Comparison of ENCODE assay signal across 8 cellular contexts in the genomic region with DNA sequence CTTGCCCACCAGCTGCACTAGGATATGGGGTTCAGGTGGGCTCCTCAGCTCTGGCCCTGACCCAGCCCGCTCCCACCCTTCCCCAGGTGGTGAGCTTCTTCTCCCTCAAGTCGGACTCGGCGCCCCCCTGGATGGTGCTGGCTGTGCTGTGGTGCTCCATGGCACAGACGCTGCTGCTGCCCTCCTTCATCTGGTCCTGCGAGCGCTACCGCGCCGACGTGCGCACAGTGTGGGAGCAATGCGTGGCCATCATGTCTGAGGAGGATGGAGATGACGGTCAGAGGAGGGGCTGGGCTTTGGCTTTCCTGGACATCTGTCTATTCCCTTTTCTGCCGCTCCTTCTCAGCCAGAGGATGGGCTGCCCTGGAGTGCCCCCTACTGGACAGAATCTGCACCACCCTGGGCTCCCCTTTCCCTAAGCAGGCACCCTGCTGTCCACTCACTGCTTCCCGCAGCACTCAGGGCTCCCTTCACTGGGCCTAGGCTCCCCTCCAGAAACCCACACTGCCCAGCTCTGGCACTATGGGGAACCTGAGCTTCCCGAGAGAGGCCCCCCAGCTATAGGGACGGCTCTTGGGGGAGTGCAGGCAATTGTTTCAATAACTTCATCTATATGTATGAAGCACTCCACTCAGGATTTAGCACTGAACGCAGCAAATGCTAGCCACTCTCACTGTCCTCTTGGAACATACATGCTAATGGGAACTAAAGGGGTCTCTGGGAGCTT. TPM values are rescaled to one million over a fixed set of nuclear protein-coding genes. Genes with fewer than 3 reads are reported as not detected.
DNase-seq lines count a peak whose midpoint lies in the region; ATAC-seq, FAIRE-seq and TF ChIP-seq lines count a peak whose summit lies in the region.

No MANE protein-coding gene starts in this region.

- H2BK5ac ChIP-seq in H1 (ENCODE audit: low read depth, low read length): 0 out of 2 replicates have a peak overlapping the region, but pooled peaks have one; percentile 50

- no peak overlapping the region for H3K4me3 ChIP-seq in Caco-2 (ENCODE audit: low read depth, low read length)
- H3K4me3 ChIP-seq in H1 (ENCODE audit: extremely low read depth in 1 of 4, insufficient read depth in 2 of 4, low read depth in 3 of 4, low read length in 4 of 4): peak overlapping the region; percentile 8 to 53 (median 28); a peak in 7 of 8 replicates

- no peak overlapping the region for H3K23ac ChIP-seq in H1 (ENCODE audit: insufficient read length)

- no peak overlapping the region for H3K27ac Mint-ChIP-seq in Caco-2 (ENCODE audit: unreplicated experiment)

- H3K4me1 Mint-ChIP-seq in Caco-2 (ENCODE audit: low read depth, unreplicated experiment): peaks cover 14% of the 10 kb centered on the region

- peak overlapping the region; percentile 80 for H3K18ac ChIP-seq in H1 (ENCODE audit: extremely low read depth, low read length)

- H3K27ac ChIP-seq in H1 (ENCODE audit: low read depth, low read length): no peak overlapping the region

- H2BK15ac ChIP-seq in H1 (ENCODE audit: low read length): peak overlapping the region; percentile 6; the same call in 1 of the 2 replicates

- no peaks in the 10 kb centered on the region for H3K9me3 Mint-ChIP-seq in Caco-2 (ENCODE audit: unreplicated experiment)

- TF ChIP-seq EP300 in H1 (IDR thresholded peaks at IDR 0.05; ENCODE audit: borderline replicate concordance in 1 of 2, low read depth in 2 of 2, low read length in 2 of 2): no peak

- TF ChIP-seq CTCF in Caco-2 (IDR thresholded peaks at IDR 0.05; ENCODE audit: insufficient read depth in 1 of 2, low read depth in 1 of 2, low read length in 1 of 2, severe bottlenecking in 1 of 2, unreplicated experiment in 1 of 2): peak; percentile 97 to 98
- TF ChIP-seq CTCF in H1 (IDR thresholded peaks at IDR 0.05; ENCODE audit: control extremely low read depth in 1 of 3, insufficient read depth in 1 of 3, low read depth in 1 of 3, low read length in 3 of 3): peak in 2 of 3 experiments; percentile 91 to 95; a peak in 3 of 4 replicates

- H2AFZ ChIP-seq in H1 (ENCODE audit: low read length): no peak overlapping the region

- peak; percentile 88 to 93 for TF ChIP-seq RAD21 in H1 (IDR thresholded peaks at IDR 0.05 in 1 of 2, conservative IDR thresholded peaks at IDR 0.05 in 1 of 2; ENCODE audit: low read depth in 2 of 2, low read length in 2 of 2)

- H4K8ac ChIP-seq in H1 (ENCODE audit: extremely low read depth, insufficient read depth, low read length): no peak overlapping the region; the same call in 1 of the 2 replicates

- H3K23me2 ChIP-seq in H1 (ENCODE audit: low read depth, low read length): peaks cover 28% of the 10 kb centered on the region

- H3K27me3 ChIP-seq in Caco-2 (replicated peaks; ENCODE audit: control insufficient read depth, insufficient read depth, low read length): no peaks in the 10 kb centered on the region; the same call in 1 of the 2 replicates
- H3K27me3 ChIP-seq in H1 (replicated peaks in 1 of 4; ENCODE audit: control insufficient read depth in 3 of 4, extremely low read depth in 1 of 4, insufficient read depth in 3 of 4, low read length in 3 of 4): peaks cover 0 to 12% (median 8%) of the 10 kb centered on the region in 4 experiments; a peak in 5 of 7 replicates

- no peak for ATAC-seq in HG02870 (IDR thresholded peaks at IDR 0.05; ENCODE audit: unreplicated experiment)

- no peak overlapping the region for H3K56ac ChIP-seq in H1 (replicated peaks; ENCODE audit: insufficient read length, low read depth, low read length)

- no peak overlapping the region; the same call in 1 of the 2 replicates for H2BK20ac ChIP-seq in H1 (ENCODE audit: low read length)

- H3K14ac ChIP-seq in H1 (ENCODE audit: insufficient read length): no peak overlapping the region

- H4K20me1 ChIP-seq in H1 (replicated peaks in 1 of 2; ENCODE audit: control insufficient read depth in 1 of 2, insufficient read depth in 2 of 2, low read length in 2 of 2): peaks cover 0 to 4% of the 10 kb centered on the region in 2 experiments

- H3K27me3 Mint-ChIP-seq in Caco-2 (ENCODE audit: insufficient read depth, unreplicated experiment): peaks cover 26% of the 10 kb centered on the region

- H3K79me2 ChIP-seq in H1 (ENCODE audit: control insufficient read depth in 1 of 2, insufficient read depth in 2 of 2, low read length in 2 of 2): peaks cover 0 to 7% of the 10 kb centered on the region in 2 experiments; a peak in 1 of 4 replicates

- no TSS peak for BruUV-seq in Caco-2 (replicated peaks; lab: Mats Ljungman, UMichigan)

- H3K9me3 ChIP-seq in Caco-2 (no peaks in the 10 kb centered on the region), H1 (ENCODE audit: insufficient read depth in 2 of 2, low read depth in 1 of 2, low read length in 1 of 2) (no peaks in the 10 kb centered on the region)

- H2BK120ac ChIP-seq in H1 (replicated peaks; ENCODE audit: low read depth, low read length): no peak overlapping the region

- H3K79me1 ChIP-seq in H1 (ENCODE audit: low read depth, low read length): peaks cover 2% of the 10 kb centered on the region

- H3K4me1 ChIP-seq in Caco-2 (peaks cover 23% of the 10 kb centered on the region), H1 (replicated peaks in 1 of 4; ENCODE audit: control insufficient read depth in 3 of 4, insufficient read depth in 4 of 4, low read length in 3 of 4) (peaks cover 8 to 45% (median 29%) of the 10 kb centered on the region in 4 experiments)

- CTCF ChIA-PET in Caco-2 (lab: Charles Lee): interaction anchor here (0.5 to 2.2 kb wide), 4 partner anchors 23 to 72 kb away, joined by 3 to 16 read pairs (median 6); a partner anchor contains a TSS
- CTCF ChIA-PET in H1 (lab: Charles Lee; ENCODE audit: partially characterized antibody): interaction anchor here (0.5 to 23.7 kb wide), 35 partner anchors 9 to 975 kb away, joined by 3 to 532 read pairs (median 5); a partner anchor contains a TSS

- H2BK12ac ChIP-seq in H1 (ENCODE audit: low read depth, low read length): peak overlapping the region; percentile 1; the same call in 1 of the 2 replicates

- H3K36me3 Mint-ChIP-seq in Caco-2 (ENCODE audit: insufficient read depth, unreplicated experiment): peaks cover 8% of the 10 kb centered on the region

- H3K4me2 ChIP-seq in H1 (ENCODE audit: insufficient read depth in 1 of 2, low read depth in 2 of 2, low read length in 2 of 2): peak overlapping the region; percentile 51 to 79

- no peak overlapping the region; a peak in 1 of 7 replicates for H3K9ac ChIP-seq in H1 (replicated peaks in 1 of 4; ENCODE audit: extremely low read depth in 1 of 4, low read depth in 3 of 4, low read length in 3 of 4)

- TF ChIP-seq POLR2A in H1 (IDR thresholded peaks at IDR 0.05; ENCODE audit: control extremely low read depth in 1 of 2, low read depth in 2 of 2, low read length in 2 of 2): no peak

- POLR2A ChIA-PET in Caco-2 (lab: Charles Lee) (interaction anchor here (1.4 kb wide), 1 partner anchor 73 kb away, joined by 5 read pairs; a partner anchor contains a TSS), H1 (lab: Charles Lee; ENCODE audit: partially characterized antibody) (interaction anchor here (0.6 to 27.1 kb wide), 17 partner anchors 11 to 291 kb away, joined by 3 to 388 read pairs (median 4); a partner anchor contains a TSS)

- peak; percentile 87 to 93 for DNase-seq in Caco-2
- DNase-seq in HK-2 (ENCODE audit: unreplicated experiment): peak; percentile 86
- peak; percentile 76 for DNase-seq in NCI-H748 treated with DMSO at 0.1 percent for 48 hours (lab: John Stamatoyannopoulos, UW)
- DNase-seq in activated CD8-positive, alpha-beta memory T cell treated with anti-CD3 and anti-CD28 coated beads for 4 hours (ENCODE audit: low read depth in 2 of 2): peak; percentile 29 to 60
- DNase-seq in H1 (ENCODE audit: low read depth in 1 of 2, low spot score in 2 of 2): peak; percentile 61 to 98
- DNase-seq in medulla oblongata (ENCODE audit: extremely low spot score): peak; percentile 87
- DNase-seq in stimulated activated CD8-positive, alpha-beta memory T cell treated with anti-CD3 and anti-CD28 coated beads, Interleukin-15, amount 100 ng/mL, for 1 hour (ENCODE audit: low read depth): peak; percentile 64

- peak overlapping the region; percentile 27 for H3K4ac ChIP-seq in H1 (replicated peaks; ENCODE audit: insufficient read length, low read depth, low read length)

- H2AK5ac ChIP-seq in H1 (ENCODE audit: low read depth, low read length): no peak overlapping the region

- H3K4me3 Mint-ChIP-seq in Caco-2 (ENCODE audit: unreplicated experiment): no peak overlapping the region

- H4K91ac ChIP-seq in H1 (replicated peaks; ENCODE audit: insufficient read length, low read length): peak overlapping the region; percentile 82

- 16% methylated on average over 19 of the region's 19 CpGs; no CpG with 5 or more reads in 1 of the 2 experiments for WGBS in H1 (ENCODE audit: extremely low coverage in 1 of 2, insufficient coverage in 1 of 2, insufficient read length in 1 of 2, insufficient replicate concordance in 2 of 2, low coverage in 1 of 2, low lambda C conversion rate in 2 of 2, missing lambda C conversion rate in 1 of 2), 2 experiments

- FAIRE-seq in H1 (lab: Jason Lieb, UNC): peak; percentile 68

- H3K36me3 ChIP-seq in Caco-2 (ENCODE audit: control insufficient read depth, insufficient read depth, low read length) (no peaks in the 10 kb centered on the region), H1 (ENCODE audit: control insufficient read depth in 2 of 4, insufficient read depth in 4 of 4, low read length in 3 of 4) (peaks cover 0 to 2% (median under 1%) of the 10 kb centered on the region in 4 experiments; a peak in 2 of 8 replicates)

- H4K5ac ChIP-seq in H1 (ENCODE audit: insufficient read length, low read depth, low read length): no peak overlapping the region

- intact Hi-C loops in Caco-2 (cut with micrococcal nuclease; ENCODE audit: unreplicated experiment): loop anchor here (1.0 to 5.0 kb wide), 5 partner anchors 46 to 253 kb away; a partner anchor contains a TSS

RNA-seq across cellular contexts. Expression of a gene that starts 2.6 kb away (rescaled TPM):
- 25.1 and 25.6 TPM in 2 replicates for total RNA-seq in Caco-2 (2022)
- 42.4 and 43.5 TPM in 2 replicates for total RNA-seq in H1 (2021; fragmentation: NEBNext Ultra II Directional; extraction: Animal tissue kit (Norgen Biotek cat#: 25700))
- 22.9 and 40.9 TPM in 2 replicates for polyA plus RNA-seq in H1 (2011; rRNA removed)
- polyA plus RNA-seq in H1 (2011; cell fraction: cytosol; rRNA removed): 34.9 TPM
- polyA plus RNA-seq in H1 (2011; cell fraction: nucleus; rRNA removed): 89.3 TPM
- polyA plus RNA-seq in H1 (2012, experiment 1 of 2): 28.7 to 51.3 TPM (median 45.4 TPM) in 4 replicates
- polyA plus RNA-seq in H1 (2012, experiment 2 of 2): 27.7 TPM
- polyA plus RNA-seq in H1 (2013, experiment 1 of 2): 33.4 TPM
- 30.6 TPM for polyA plus RNA-seq in H1 (2013, experiment 2 of 2)
- 14.7 and 16.0 TPM in 2 replicates for polyA minus RNA-seq in H1 (2011; rRNA and poly(A)+ RNA removed)
- 21.8 TPM for polyA minus RNA-seq in H1 (2011; cell fraction: cytosol; rRNA and poly(A)+ RNA removed)
- polyA minus RNA-seq in H1 (2011; cell fraction: nucleus; rRNA and poly(A)+ RNA removed): 35.7 TPM

RNA-seq across cellular contexts. Expression of a gene that starts 3.9 kb away (rescaled TPM):
- 0.81 and 1.2 TPM in 2 replicates for total RNA-seq in Caco-2 (2022)
- 8.6 and 8.8 TPM in 2 replicates for total RNA-seq in H1 (2021; fragmentation: NEBNext Ultra II Directional; extraction: Animal tissue kit (Norgen Biotek cat#: 25700))
- 7.3 and 9.5 TPM in 2 replicates for polyA plus RNA-seq in H1 (2011; rRNA removed)
- 7.9 TPM for polyA plus RNA-seq in H1 (2011; cell fraction: cytosol; rRNA removed)
- 22.3 TPM for polyA plus RNA-seq in H1 (2011; cell fraction: nucleus; rRNA removed)
- 7.5 to 9.0 TPM (median 8.8 TPM) in 4 replicates for polyA plus RNA-seq in H1 (2012, experiment 1 of 2)
- polyA plus RNA-seq in H1 (2012, experiment 2 of 2): 7.7 TPM
- 5.7 TPM for polyA plus RNA-seq in H1 (2013, experiment 1 of 2)
- polyA plus RNA-seq in H1 (2013, experiment 2 of 2): 6.8 TPM
- 4.2 and 4.3 TPM in 2 replicates for polyA minus RNA-seq in H1 (2011; rRNA and poly(A)+ RNA removed)
- polyA minus RNA-seq in H1 (2011; cell fraction: cytosol; rRNA and poly(A)+ RNA removed): 8.6 TPM
- polyA minus RNA-seq in H1 (2011; cell fraction: nucleus; rRNA and poly(A)+ RNA removed): 6.1 TPM

RNA-seq across cellular contexts. Expression of a gene that starts 15.2 kb away (rescaled TPM):
- total RNA-seq in Caco-2 (2022): 3.9 and 5.1 TPM in 2 replicates
- 9.0 and 9.9 TPM in 2 replicates for total RNA-seq in H1 (2021; fragmentation: NEBNext Ultra II Directional; extraction: Animal tissue kit (Norgen Biotek cat#: 25700))
- 9.9 and 13.9 TPM in 2 replicates for polyA plus RNA-seq in H1 (2011; rRNA removed)
- 12.7 TPM for polyA plus RNA-seq in H1 (2011; cell fraction: cytosol; rRNA removed)
- 82.1 TPM for polyA plus RNA-seq in H1 (2011; cell fraction: nucleus; rRNA removed)
- 10.9 to 15.6 TPM (median 13.3 TPM) in 4 replicates for polyA plus RNA-seq in H1 (2012, experiment 1 of 2)
- 7.5 TPM for polyA plus RNA-seq in H1 (2012, experiment 2 of 2)
- 5.5 TPM for polyA plus RNA-seq in H1 (2013, experiment 1 of 2)
- polyA plus RNA-seq in H1 (2013, experiment 2 of 2): 4.9 TPM
- polyA minus RNA-seq in H1 (2011; rRNA and poly(A)+ RNA removed): 5.6 and 5.7 TPM in 2 replicates
- polyA minus RNA-seq in H1 (2011; cell fraction: cytosol; rRNA and poly(A)+ RNA removed): 6.0 TPM
- polyA minus RNA-seq in H1 (2011; cell fraction: nucleus; rRNA and poly(A)+ RNA removed): 17.2 TPM

RNA-seq across cellular contexts. Expression of a gene that starts 25.5 kb away (rescaled TPM):
- 147 and 152 TPM in 2 replicates for total RNA-seq in Caco-2 (2022)
- total RNA-seq in H1 (2021; fragmentation: NEBNext Ultra II Directional; extraction: Animal tissue kit (Norgen Biotek cat#: 25700)): 47.4 and 47.7 TPM in 2 replicates
- 71.2 and 77.0 TPM in 2 replicates for polyA plus RNA-seq in H1 (2011; rRNA removed)
- 75.6 TPM for polyA plus RNA-seq in H1 (2011; cell fraction: cytosol; rRNA removed)
- polyA plus RNA-seq in H1 (2011; cell fraction: nucleus; rRNA removed): 85.8 TPM
- polyA plus RNA-seq in H1 (2012, experiment 1 of 2): 46.7 to 59.8 TPM (median 55.0 TPM) in 4 replicates
- polyA plus RNA-seq in H1 (2012, experiment 2 of 2): 40.3 TPM
- polyA plus RNA-seq in H1 (2013, experiment 1 of 2): 51.4 TPM
- polyA plus RNA-seq in H1 (2013, experiment 2 of 2): 48.1 TPM
- 21.4 and 28.2 TPM in 2 replicates for polyA minus RNA-seq in H1 (2011; rRNA and poly(A)+ RNA removed)
- 27.6 TPM for polyA minus RNA-seq in H1 (2011; cell fraction: cytosol; rRNA and poly(A)+ RNA removed)
- 55.8 TPM for polyA minus RNA-seq in H1 (2011; cell fraction: nucleus; rRNA and poly(A)+ RNA removed)

RNA-seq across cellular contexts. Expression of a gene that starts 26.4 kb away (rescaled TPM):
- total RNA-seq in Caco-2 (2022): 226 and 230 TPM in 2 replicates
- total RNA-seq in H1 (2021; fragmentation: NEBNext Ultra II Directional; extraction: Animal tissue kit (Norgen Biotek cat#: 25700)): 148 and 159 TPM in 2 replicates
- 66.5 and 83.9 TPM in 2 replicates for polyA plus RNA-seq in H1 (2011; rRNA removed)
- polyA plus RNA-seq in H1 (2011; cell fraction: cytosol; rRNA removed): 90.3 TPM
- polyA plus RNA-seq in H1 (2011; cell fraction: nucleus; rRNA removed): 161 TPM
- polyA plus RNA-seq in H1 (2012, experiment 1 of 2): 75.8 to 102 TPM (median 96.4 TPM) in 4 replicates
- 103 TPM for polyA plus RNA-seq in H1 (2012, experiment 2 of 2)
- polyA plus RNA-seq in H1 (2013, experiment 1 of 2): 86.0 TPM
- polyA plus RNA-seq in H1 (2013, experiment 2 of 2): 70.7 TPM
- polyA minus RNA-seq in H1 (2011; rRNA and poly(A)+ RNA removed): 132 and 136 TPM in 2 replicates
- 57.0 TPM for polyA minus RNA-seq in H1 (2011; cell fraction: cytosol; rRNA and poly(A)+ RNA removed)
- 43.7 TPM for polyA minus RNA-seq in H1 (2011; cell fraction: nucleus; rRNA and poly(A)+ RNA removed)
